In the genomic region with DNA sequence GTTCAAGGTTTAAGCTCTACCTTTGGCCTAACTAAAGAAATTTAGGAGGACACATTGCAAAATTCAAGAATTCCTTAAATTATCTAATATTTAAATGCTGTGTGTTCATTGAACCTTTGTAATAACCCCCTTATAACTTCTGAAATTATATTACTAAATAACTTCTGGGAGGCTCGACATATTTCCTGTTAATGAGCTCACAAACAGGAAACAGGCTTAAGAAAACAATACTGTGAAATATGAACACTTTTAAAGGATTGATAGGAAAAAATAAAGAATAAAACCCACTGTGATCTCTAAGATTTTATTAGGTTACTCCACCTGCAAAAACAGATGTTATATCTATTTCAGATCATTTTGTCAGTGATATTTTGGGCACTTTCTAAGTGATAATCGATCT, we compare ENCODE assay signal across 23 cellular contexts.
"Had no signal": no experiment of that assay in that cellular context is flagged by ENCODE, and none has a peak within 500 bp of the region (broad histone marks: within the 10 kb centered on the region; RNA-seq: fewer than 3 reads in every experiment).

No MANE protein-coding gene starts in this region.

- H2AFZ ChIP-seq: hepatocyte had no signal

- H3K36me3 ChIP-seq: colonic mucosa, esophagus muscularis mucosa, gastrocnemius medialis, gastroesophageal sphincter, heart left ventricle, heart right ventricle had no signal

- H3K27me3 ChIP-seq: colonic mucosa, dorsolateral prefrontal cortex, esophagus muscularis mucosa, esophagus squamous epithelium, foreskin keratinocyte, gastrocnemius medialis, gastroesophageal sphincter, heart left ventricle, heart right ventricle, hepatocyte had no signal

- FAIRE-seq: endometrium had no signal

- DNase-seq: colonic mucosa; cortex of kidney; dorsolateral prefrontal cortex; effector CD4-positive, alpha-beta T cell; effector CD8-positive, alpha-beta T cell; effector memory CD4-positive, alpha-beta T cell; effector memory CD8-positive, alpha-beta T cell; endodermal cell; erythroblast; esophagus squamous epithelium; foreskin fibroblast; foreskin keratinocyte; gastrocnemius medialis; glutamatergic neuron; head of caudate nucleus; heart left ventricle; heart right ventricle had no signal

- H3K9me3 ChIP-seq: colonic mucosa, esophagus muscularis mucosa, gastrocnemius medialis had no signal

- H3K4me2 ChIP-seq: hepatocyte had no signal

- H3K4me1 ChIP-seq: colonic mucosa, esophagus squamous epithelium, foreskin keratinocyte, gastrocnemius medialis, heart left ventricle, heart right ventricle had no signal

- H3K27ac ChIP-seq: colonic mucosa, coronary artery, dorsolateral prefrontal cortex, epithelial cell of prostate, esophagus muscularis mucosa, esophagus squamous epithelium, foreskin keratinocyte, gastrocnemius medialis, gastroesophageal sphincter, heart left ventricle, heart right ventricle, hepatocyte had no signal

- H3K79me2 ChIP-seq: hepatocyte had no signal

- H3K4me3 ChIP-seq: colonic mucosa, coronary artery, dorsolateral prefrontal cortex, esophagus muscularis mucosa, esophagus squamous epithelium, gastrocnemius medialis, gastroesophageal sphincter, heart left ventricle, heart right ventricle, hepatocyte had no signal
